In the genomic region with DNA sequence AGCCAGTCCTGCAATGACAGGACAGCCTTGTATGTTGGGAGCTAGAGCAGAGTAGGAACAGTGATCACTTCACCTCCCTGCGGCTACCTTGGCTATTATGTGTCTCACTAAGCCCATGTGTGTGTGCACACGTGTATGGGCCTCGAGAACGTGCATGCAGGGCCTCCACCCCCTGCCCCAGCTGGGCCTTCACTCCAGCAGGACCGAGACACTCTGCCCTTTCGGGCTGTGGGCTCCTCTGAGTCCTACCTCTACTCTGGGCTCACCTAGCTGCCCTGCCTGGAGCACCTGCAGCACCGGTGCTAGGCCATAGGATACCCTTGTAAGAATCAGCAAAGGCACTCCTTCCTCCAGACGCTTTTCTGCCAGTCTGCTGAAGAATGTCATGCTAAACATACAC, we compare ENCODE assay signal across 20 cellular contexts.
"Had no signal": no experiment of that assay in that cellular context is flagged by ENCODE, and none has a peak within 500 bp of the region (broad histone marks: within the 10 kb centered on the region; RNA-seq: fewer than 3 reads in every experiment).

No MANE protein-coding gene starts in this region.

- FAIRE-seq: endometrium, frontal cortex had no signal

- DNase-seq: cerebellar nuclear complex; colonic mucosa; dermis blood vessel endothelial cell; effector CD8-positive, alpha-beta T cell; heart right ventricle; islet precursor cell; left cardiac atrium; left ventricle myocardium inferior; lower lobe of right lung; natural killer cell; sigmoid colon; stimulated activated CD4-positive, alpha-beta T cell treated with anti-CD3 and anti-CD28 coated beads, Interleukin-2, amount 100 ng/mL, for 24 hours; stimulated activated CD4-positive, alpha-beta T cell treated with anti-CD3 and anti-CD28 coated beads, Interleukin-4, amount 100 ng/mL, for 4 hours; stimulated activated naive B cell treated with anti-CD40 and anti-IgM and Interleukin-4, amounts not matched to agents 10 μg/mL and 1 μg/mL and 100 μg/mL, for 72 hours; stimulated activated naive CD8-positive, alpha-beta T cell treated with anti-CD3 and anti-CD28 coated beads, Interleukin-15, amount 100 ng/mL, for 72 hours; trophoblast cell had no signal

- ATAC-seq: esophagus mucosa; heart right ventricle; left cardiac atrium; lower lobe of right lung; natural killer cell; stimulated activated naive B cell treated with anti-CD40 and anti-IgM and Interleukin-4, amounts not matched to agents 10 μg/mL and 1 μg/mL and 100 μg/mL, for 72 hours; stimulated activated naive CD8-positive, alpha-beta T cell treated with anti-CD3 and anti-CD28 coated beads, Interleukin-15, amount 100 ng/mL, for 72 hours had no signal

- H3K27ac ChIP-seq: colonic mucosa, heart right ventricle, left ventricle myocardium inferior, lower lobe of right lung, sigmoid colon, skin epidermis had no signal

- H3K27me3 ChIP-seq: colonic mucosa, heart right ventricle, sigmoid colon had no signal

- H3K36me3 ChIP-seq: colonic mucosa, heart right ventricle, left ventricle myocardium inferior, lower lobe of right lung, sigmoid colon had no signal

- H3K4me1 ChIP-seq: colonic mucosa, lower lobe of right lung had no signal

- H3K9me3 ChIP-seq: colonic mucosa, heart right ventricle, left ventricle myocardium inferior, lower lobe of right lung, sigmoid colon had no signal

- H3K4me3 ChIP-seq: colonic mucosa, heart right ventricle, left ventricle myocardium inferior, lower lobe of right lung, sigmoid colon, skin epidermis had no signal
